In the genomic region with DNA sequence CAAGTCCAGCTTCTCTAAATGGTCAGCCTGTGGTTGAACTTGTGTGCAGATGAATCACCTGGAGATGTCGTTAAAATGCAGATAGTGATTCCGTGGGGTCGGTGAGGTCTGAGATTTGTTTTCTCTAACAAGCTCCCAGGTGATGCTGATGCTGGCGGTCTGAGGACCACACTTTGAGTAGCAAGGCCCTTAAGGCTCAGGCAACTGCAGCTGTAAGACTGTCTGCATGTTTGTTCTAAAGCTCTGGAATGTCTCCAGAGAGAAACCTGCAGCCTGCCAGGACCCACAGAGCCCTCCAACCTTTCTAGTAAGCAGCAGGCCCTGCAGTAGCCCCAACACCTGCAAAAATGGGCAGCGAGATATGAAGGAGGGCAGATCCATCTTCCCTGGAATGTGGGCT, we compare ENCODE assay signal across 1 cellular context.
TF ChIP-seq lines count a peak whose summit lies in the region.

No MANE protein-coding gene starts in this region.

TF ChIP-seq in neural cell, 6 proteins besides CTCF, POLR2A, EP300 and RAD21 (continued from another document):
- TF ChIP-seq, protein P1, sequence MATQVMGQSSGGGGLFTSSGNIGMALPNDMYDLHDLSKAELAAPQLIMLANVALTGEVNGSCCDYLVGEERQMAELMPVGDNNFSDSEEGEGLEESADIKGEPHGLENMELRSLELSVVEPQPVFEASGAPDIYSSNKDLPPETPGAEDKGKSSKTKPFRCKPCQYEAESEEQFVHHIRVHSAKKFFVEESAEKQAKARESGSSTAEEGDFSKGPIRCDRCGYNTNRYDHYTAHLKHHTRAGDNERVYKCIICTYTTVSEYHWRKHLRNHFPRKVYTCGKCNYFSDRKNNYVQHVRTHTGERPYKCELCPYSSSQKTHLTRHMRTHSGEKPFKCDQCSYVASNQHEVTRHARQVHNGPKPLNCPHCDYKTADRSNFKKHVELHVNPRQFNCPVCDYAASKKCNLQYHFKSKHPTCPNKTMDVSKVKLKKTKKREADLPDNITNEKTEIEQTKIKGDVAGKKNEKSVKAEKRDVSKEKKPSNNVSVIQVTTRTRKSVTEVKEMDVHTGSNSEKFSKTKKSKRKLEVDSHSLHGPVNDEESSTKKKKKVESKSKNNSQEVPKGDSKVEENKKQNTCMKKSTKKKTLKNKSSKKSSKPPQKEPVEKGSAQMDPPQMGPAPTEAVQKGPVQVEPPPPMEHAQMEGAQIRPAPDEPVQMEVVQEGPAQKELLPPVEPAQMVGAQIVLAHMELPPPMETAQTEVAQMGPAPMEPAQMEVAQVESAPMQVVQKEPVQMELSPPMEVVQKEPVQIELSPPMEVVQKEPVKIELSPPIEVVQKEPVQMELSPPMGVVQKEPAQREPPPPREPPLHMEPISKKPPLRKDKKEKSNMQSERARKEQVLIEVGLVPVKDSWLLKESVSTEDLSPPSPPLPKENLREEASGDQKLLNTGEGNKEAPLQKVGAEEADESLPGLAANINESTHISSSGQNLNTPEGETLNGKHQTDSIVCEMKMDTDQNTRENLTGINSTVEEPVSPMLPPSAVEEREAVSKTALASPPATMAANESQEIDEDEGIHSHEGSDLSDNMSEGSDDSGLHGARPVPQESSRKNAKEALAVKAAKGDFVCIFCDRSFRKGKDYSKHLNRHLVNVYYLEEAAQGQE (IDR thresholded peaks at IDR 0.05; ENCODE audit: borderline replicate concordance) = no peak
- TF ChIP-seq EZH2 (IDR thresholded peaks at IDR 0.05; ENCODE audit: borderline replicate concordance, insufficient read depth, low read length, poor library complexity, severe bottlenecking) = no peak
